ENCODE assay signal across 17 cellular contexts in genomic region chr2:200587007-200587616, GRCh38. TPM values are rescaled to one million over a fixed set of nuclear protein-coding genes. Genes with fewer than 3 reads are reported as not detected.
DNase-seq lines count a peak whose midpoint lies in the region; ATAC-seq, FAIRE-seq and TF ChIP-seq lines count a peak whose summit lies in the region.
"Had no signal": no experiment of that assay in that cellular context is flagged by ENCODE, and none has a peak within 500 bp of the region (broad histone marks: within the 10 kb centered on the region; RNA-seq: fewer than 3 reads in every experiment).

No MANE protein-coding gene starts in this region.

- H2AFZ ChIP-seq in HepG2 (ENCODE audit: low read length) = no peak overlapping the region

- H3K4me1 ChIP-seq in CD8-positive, alpha-beta T cell (ENCODE audit: insufficient read depth, low read length) = peaks cover 10% of the 10 kb centered on the region
- peaks cover 43% of the 10 kb centered on the region for H3K4me1 ChIP-seq in HepG2 (ENCODE audit: insufficient read depth, low read length)
- H3K4me1 ChIP-seq in stomach = peaks cover 12 to 23% (median 17%) of the 10 kb centered on the region in 4 donors
- H3K4me1 ChIP-seq: SJCRH30 had no signal

- in situ Hi-C loops in HepG2 (cut with HindIII; ENCODE audit: extremely low pct_ligation_motif_present, low pct_unique_long_range_greater_than_20kb) = loop anchor here (5.0 kb wide), 1 partner anchor 70 kb away; no protein-coding TSS in a partner anchor

- no peak overlapping the region for H3K4me3 ChIP-seq in CD8-positive, alpha-beta T cell (ENCODE audit: low read depth, low read length)
- H3K4me3 ChIP-seq in HepG2 (replicated peaks in 1 of 3; ENCODE audit: insufficient read depth in 1 of 3, low read depth in 2 of 3, low read length in 3 of 3) = no peak overlapping the region
- H3K4me3 ChIP-seq in stomach = peak overlapping the region; percentile 51 to 63 (median 56)
- H3K4me3 ChIP-seq: SJCRH30 had no signal

- H3K27me3 Mint-ChIP-seq in CD8-positive, alpha-beta T cell (ENCODE audit: low read depth) = peaks cover 13% of the 10 kb centered on the region

- intact Hi-C loops in CD8-positive, alpha-beta T cell (cut with DNase I, micrococcal nuclease) = no loop called here
- intact Hi-C loops in HepG2 (cut with micrococcal nuclease; ENCODE audit: unreplicated experiment) (loop anchor here (2.0 to 5.0 kb wide), 2 partner anchors 18 to 40 kb away; no protein-coding TSS in a partner anchor), stomach (cut with DNase I; ENCODE audit: low total_unique reads) (loop anchor here (10.0 kb wide), 1 partner anchor 118 kb away; no protein-coding TSS in a partner anchor)

- FAIRE-seq in HepG2 (lab: Jason Lieb, UNC) = peak; percentile 46

- H3K36me3 ChIP-seq in CD8-positive, alpha-beta T cell (ENCODE audit: insufficient read depth, low read length) = no peaks in the 10 kb centered on the region
- H3K36me3 ChIP-seq in HepG2 (replicated peaks in 1 of 2; ENCODE audit: control insufficient read depth in 1 of 2, insufficient read depth in 2 of 2, low read length in 2 of 2) = no peaks in the 10 kb centered on the region
- no peaks in the 10 kb centered on the region for H3K36me3 ChIP-seq in stomach
- H3K36me3 ChIP-seq: heart left ventricle, SJCRH30 had no signal

- no peaks in the 10 kb centered on the region for H3K9me3 ChIP-seq in CD8-positive, alpha-beta T cell (ENCODE audit: low read length)
- no peaks in the 10 kb centered on the region for H3K9me3 ChIP-seq in HepG2 (ENCODE audit: low read length)
- H3K9me3 ChIP-seq in stomach = no peaks in the 10 kb centered on the region
- H3K9me3 ChIP-seq: heart left ventricle, SJCRH30 had no signal

- TF ChIP-seq CTCF in CD8-positive, alpha-beta T cell (IDR thresholded peaks at IDR 0.05) = no peak
- TF ChIP-seq CTCF in VCaP (conservative IDR thresholded peaks at IDR 0.05) (no peak), HepG2 (CRISPR knock-in tag; IDR thresholded peaks at IDR 0.05) (no peak), stomach (IDR thresholded peaks at IDR 0.05) (no peak)

- WGBS in HepG2 (ENCODE audit: low lambda C conversion rate) = 57% methylated on average over 9 of the region's 9 CpGs
- 88 to 95% (median 94%) methylated on average over 9 of the region's 9 CpGs for WGBS in stomach, 5 donors

- no peaks in the 10 kb centered on the region for H4K20me1 ChIP-seq in HepG2 (ENCODE audit: insufficient read depth, low read length)

- H3K27ac ChIP-seq in CD8-positive, alpha-beta T cell (ENCODE audit: low read depth, low read length) = no peak overlapping the region
- H3K27ac ChIP-seq in VCaP = peak overlapping the region; percentile 1; the same call in 1 of the 2 replicates
- no peak overlapping the region for H3K27ac ChIP-seq in HepG2 (ENCODE audit: extremely low read length, insufficient read depth, low read length)
- peak overlapping the region in 3 of 5 donors; percentile 71 to 81 (median 77) for H3K27ac ChIP-seq in stomach
- H3K27ac ChIP-seq: KMS-11, SJCRH30 had no signal

- POLR2A ChIA-PET in CD8-positive, alpha-beta T cell (lab: Charles Lee) = interaction anchor here (0.6 kb wide), 1 partner anchor 1944 kb away, joined by 3 read pairs; no protein-coding TSS in a partner anchor
- POLR2A ChIA-PET in HepG2 (lab: Yijun Ruan, JAX) = interaction anchor here (1.0 to 4.6 kb wide), 9 partner anchors 8 to 161 kb away, joined by 3 to 73 read pairs (median 12); no protein-coding TSS in a partner anchor

- ATAC-seq in CD8-positive, alpha-beta T cell = no peak
- ATAC-seq in HepG2 (peak; percentile 18), GM18907 (IDR thresholded peaks at IDR 0.05; ENCODE audit: unreplicated experiment) (no peak), GM21447 (IDR thresholded peaks at IDR 0.05; ENCODE audit: unreplicated experiment) (no peak)
- ATAC-seq: activated naive CD8-positive, alpha-beta T cell treated with anti-CD3 and anti-CD28 coated beads, Interleukin-2, amount 50 U/mL, for 24 hours had no signal

- BruUV-seq in HepG2 (replicated peaks; lab: Mats Ljungman, UMichigan) = no TSS peak

- H3K4me2 ChIP-seq in HepG2 (ENCODE audit: low read depth, low read length) = peak overlapping the region; percentile 97; the same call in 1 of the 2 replicates
- H3K4me2 ChIP-seq: KMS-11 had no signal

- DNase-seq in CD8-positive, alpha-beta T cell = no peak
- no peak for DNase-seq in HepG2 (ENCODE audit: low spot score)
- DNase-seq in stomach = no peak
- DNase-seq in H4 (ENCODE audit: low spot score) = no peak
- no peak for DNase-seq in DMS153 (lab: John Stamatoyannopoulos, UW)
- DNase-seq: activated CD4-positive, alpha-beta T cell treated with anti-CD3 and anti-CD28 coated beads for 48 hours; activated naive CD8-positive, alpha-beta T cell treated with anti-CD3 and anti-CD28 coated beads, Interleukin-2, amount 50 U/mL, for 24 hours; cerebellar nuclear complex; DMS79; GOT3; heart left ventricle; SJCRH30; T-helper 9 cell had no signal

- no peak overlapping the region for H3K9ac ChIP-seq in HepG2 (ENCODE audit: insufficient read depth, low read depth, low read length)
- H3K9ac ChIP-seq: KMS-11 had no signal

- H3K4me3 Mint-ChIP-seq in CD8-positive, alpha-beta T cell = peak overlapping the region; percentile 20

- H3K9me3 Mint-ChIP-seq in CD8-positive, alpha-beta T cell = no peaks in the 10 kb centered on the region
- H3K9me3 Mint-ChIP-seq: activated naive CD8-positive, alpha-beta T cell treated with anti-CD3 and anti-CD28 coated beads, Interleukin-2, amount 50 U/mL, for 24 hours had no signal

- H3K36me3 Mint-ChIP-seq in CD8-positive, alpha-beta T cell = no peaks in the 10 kb centered on the region

- TF ChIP-seq RAD21 in HepG2 (CRISPR knock-in tag; IDR thresholded peaks at IDR 0.05) = no peak

- no peak overlapping the region for H3K27ac Mint-ChIP-seq in CD8-positive, alpha-beta T cell
- H3K27ac Mint-ChIP-seq: activated naive CD8-positive, alpha-beta T cell treated with anti-CD3 and anti-CD28 coated beads, Interleukin-2, amount 50 U/mL, for 24 hours had no signal

- TF ChIP-seq POLR2A in HepG2 (IDR thresholded peaks at IDR 0.05; ENCODE audit: insufficient read depth in 1 of 2, low read depth in 2 of 2, low read length in 2 of 2) = no peak
- no peak for TF ChIP-seq POLR2A in stomach (IDR thresholded peaks at IDR 0.05)

- no peak for TF ChIP-seq EP300 in HepG2 (IDR thresholded peaks at IDR 0.05; ENCODE audit: low read depth in 2 of 2, low read length in 2 of 2)
- no peak for TF ChIP-seq EP300 in HepG2 (CRISPR knock-in tag; IDR thresholded peaks at IDR 0.05; ENCODE audit: borderline replicate concordance)
- no peak for TF ChIP-seq EP300 in stomach (IDR thresholded peaks at IDR 0.05)

- CTCF ChIA-PET in CD8-positive, alpha-beta T cell (lab: Charles Lee) = no interaction called here
- CTCF ChIA-PET in HepG2 (lab: Yijun Ruan, JAX; ENCODE audit: low intra/inter-chr PET ratio, low total read pairs) = no interaction called here

- H3K79me2 ChIP-seq in HepG2 (ENCODE audit: insufficient read depth, low read length) = no peaks in the 10 kb centered on the region

- no peaks in the 10 kb centered on the region for H3K27me3 ChIP-seq in CD8-positive, alpha-beta T cell (ENCODE audit: insufficient read depth, low read length)
- no peaks in the 10 kb centered on the region; a peak in 1 of 5 replicates for H3K27me3 ChIP-seq in HepG2 (ENCODE audit: control insufficient read depth in 1 of 2, insufficient read depth in 2 of 2, low read length in 2 of 2)
- peaks cover 0 to 51% (median 7%) of the 10 kb centered on the region in 3 donors for H3K27me3 ChIP-seq in stomach
- H3K27me3 ChIP-seq: SJCRH30 had no signal

- peaks cover 11% of the 10 kb centered on the region for H3K4me1 Mint-ChIP-seq in CD8-positive, alpha-beta T cell (ENCODE audit: low read depth)

TF ChIP-seq in HepG2, 621 proteins besides CTCF, POLR2A, EP300 and RAD21 (continues in another document):
- TF ChIP-seq HNF4A (CRISPR knock-in tag; IDR thresholded peaks at IDR 0.05) = peak; percentile 58
- TF ChIP-seq KAT8 (CRISPR knock-in tag; IDR thresholded peaks at IDR 0.05) = 0 out of 2 replicates have a peak, but pooled peaks have one; percentile 14
- TF ChIP-seq FOXP1 (IDR thresholded peaks at IDR 0.05) = no peak
- peak; percentile 40; the same call in 1 of the 2 replicates for TF ChIP-seq FOXP1 (CRISPR knock-in tag; IDR thresholded peaks at IDR 0.05)
- TF ChIP-seq CC2D1A (CRISPR knock-in tag; IDR thresholded peaks at IDR 0.05) = no peak
- peak; percentile 15; the same call in 1 of the 2 replicates for TF ChIP-seq MAX (IDR thresholded peaks at IDR 0.05)
- no peak for TF ChIP-seq REPIN1 (CRISPR knock-in tag; IDR thresholded peaks at IDR 0.05; ENCODE audit: borderline replicate concordance, low read depth)

RNA-seq across cellular contexts. Expression of gene AOX1, which starts 1.3 kb away (rescaled TPM):
- not detected for total RNA-seq in CD8-positive, alpha-beta T cell
- total RNA-seq in HepG2 (2016; rRNA removed; fragmentation: Illumina TruSeq; extraction: Trizol) (18.0 and 27.5 TPM in 2 replicates), stomach (100 to 1,000 TPM in 1 of 5 donors, 10 to 100 TPM in 2, 1 to 10 TPM in 2; 6.4 to 303 (median 12.9) TPM)
- total RNA-seq in HepG2 (2016; cell fraction: cytosol; rRNA removed; fragmentation: Illumina TruSeq; extraction: Trizol; ENCODE audit: low read depth) = 2.9 and 3.1 TPM in 2 replicates
- total RNA-seq in HepG2 (2016; cell fraction: insoluble cytoplasmic fraction; rRNA removed; fragmentation: Illumina TruSeq; extraction: Trizol) = 16.9 and 27.1 TPM in 2 replicates
- total RNA-seq in HepG2 (2016; cell fraction: membrane; rRNA removed; fragmentation: Illumina TruSeq; extraction: Trizol) = 5.6 and 7.9 TPM in 2 replicates
- 11.2 and 11.3 TPM in 2 replicates for total RNA-seq in HepG2 (2016; cell fraction: nucleus; rRNA removed; fragmentation: Illumina TruSeq; extraction: Trizol)
- polyA plus RNA-seq in HepG2 (2011; rRNA removed) (9.2 and 18.9 TPM in 2 replicates), stomach (10 to 100 TPM in 1 of 3 donors, 1 to 10 TPM in 2; 9.4 to 11.5 (median 9.7) TPM)
- 9.0 and 14.2 TPM in 2 replicates for polyA plus RNA-seq in HepG2 (2011; cell fraction: cytosol; rRNA removed)
- polyA plus RNA-seq in HepG2 (2011; cell fraction: nucleus; rRNA removed) = 6.6 and 14.0 TPM in 2 replicates
- 12.6 and 15.2 TPM in 2 replicates for polyA plus RNA-seq in HepG2 (2012)
- polyA plus RNA-seq in HepG2 (2016; cell fraction: cytosol; fragmentation: Illumina TruSeq; extraction: Trizol; ENCODE audit: low read depth) = 0.95 and 1.1 TPM in 2 replicates
- polyA plus RNA-seq in HepG2 (2016; cell fraction: insoluble cytoplasmic fraction; fragmentation: Illumina TruSeq; extraction: Trizol; ENCODE audit: low read depth) = 21.2 and 21.7 TPM in 2 replicates
- polyA plus RNA-seq in HepG2 (2016; cell fraction: membrane; fragmentation: Illumina TruSeq; extraction: Trizol; ENCODE audit: low read depth) = 2.7 and 3.3 TPM in 2 replicates
- polyA plus RNA-seq in HepG2 (2016; cell fraction: nucleus; fragmentation: Illumina TruSeq; extraction: Trizol; ENCODE audit: insufficient read depth, low read depth) = 8.2 and 9.7 TPM in 2 replicates
- 9.0 and 94.3 TPM in 2 replicates for polyA minus RNA-seq in HepG2 (2011; rRNA and poly(A)+ RNA removed; ENCODE audit: low replicate concordance)
- polyA minus RNA-seq in HepG2 (2011; cell fraction: cytosol; rRNA and poly(A)+ RNA removed) = 16.3 and 44.6 TPM in 2 replicates
- 6.7 and 17.2 TPM in 2 replicates for polyA minus RNA-seq in HepG2 (2011; cell fraction: nucleus; rRNA and poly(A)+ RNA removed)
- 0.06 and 3.3 TPM in 2 replicates for total RNA-seq in H4 (2014; rRNA removed; shearing (Covaris generic))

Comparison
In these comparisons a context has a peak if more than half of its experiments do, and no peak if none do; other contexts are left out.
1. H3K27ac ChIP-seq: peak in VCaP (single experiment) and stomach (3 of 5); none in CD8-positive, alpha-beta T cell (single experiment) and HepG2 (single experiment).
2. H3K4me3 ChIP-seq: peak in stomach (4 of 4); none in CD8-positive, alpha-beta T cell (single experiment) and HepG2 (0 of 3).
3. intact Hi-C loops: an anchor here in HepG2 (2.0 to 5.0 kb wide) and stomach (10.0 kb wide); none called in CD8-positive, alpha-beta T cell.